Comparison of ENCODE assay signal across 8 cellular contexts in the genomic region with DNA sequence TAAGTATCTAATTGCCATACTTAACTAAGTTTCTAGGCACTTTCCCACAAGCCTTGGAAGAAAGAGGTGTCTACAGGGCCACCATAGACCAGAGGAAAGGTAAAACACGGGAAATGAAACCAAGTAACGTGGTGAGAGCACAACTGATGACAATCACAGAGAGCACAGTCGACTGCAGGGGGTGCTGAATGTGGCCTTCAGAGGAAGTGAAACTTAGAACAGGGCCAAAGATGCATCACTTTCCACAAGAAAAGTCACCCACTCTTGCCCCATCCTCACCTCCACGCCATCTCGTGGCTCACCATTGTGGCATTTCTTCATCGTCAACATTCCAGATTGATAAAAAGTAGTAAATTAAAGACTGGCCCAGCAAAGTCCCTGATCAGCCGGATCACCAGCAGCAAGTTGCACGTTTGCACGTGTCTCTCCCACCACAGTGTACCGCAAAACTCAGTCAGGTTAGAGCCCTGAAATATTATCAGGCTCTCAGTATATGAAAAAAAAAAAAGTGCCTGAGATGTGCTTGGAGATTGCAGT. TPM values are rescaled to one million over a fixed set of nuclear protein-coding genes. Genes with fewer than 3 reads are reported as not detected.
DNase-seq lines count a peak whose midpoint lies in the region; ATAC-seq lines count a peak whose summit lies in the region.
"Had no signal": no experiment of that assay in that cellular context is flagged by ENCODE, and none has a peak within 500 bp of the region (broad histone marks: within the 10 kb centered on the region; RNA-seq: fewer than 3 reads in every experiment).

No MANE protein-coding gene starts in this region.

- H3K4me1 Mint-ChIP-seq in activated CD4-positive, alpha-beta T cell treated with anti-CD3 and anti-CD28 coated beads, Interleukin-2, amount 10 ng/mL, durations not matched to agents 7 days and 5 days = peaks cover 79% of the 10 kb centered on the region

- POLR2A ChIA-PET in activated CD4-positive, alpha-beta T cell treated with anti-CD3 and anti-CD28 coated beads, Interleukin-2, amount 10 ng/mL, durations not matched to agents 7 days and 5 days (lab: Charles Lee) = interaction anchor here (0.8 kb wide), 1 partner anchor 13 kb away, joined by 3 read pairs; no protein-coding TSS in a partner anchor

- no peak overlapping the region for H3K9ac ChIP-seq in mucosa of rectum (ENCODE audit: low read depth in 1 of 2, low read length in 2 of 2)

- H3K27ac Mint-ChIP-seq in activated CD4-positive, alpha-beta T cell treated with anti-CD3 and anti-CD28 coated beads, Interleukin-2, amount 10 ng/mL, durations not matched to agents 7 days and 5 days = peak overlapping the region; percentile 99

- peaks cover 2% of the 10 kb centered on the region for H3K9me3 Mint-ChIP-seq in activated CD4-positive, alpha-beta T cell treated with anti-CD3 and anti-CD28 coated beads, Interleukin-2, amount 10 ng/mL, durations not matched to agents 7 days and 5 days

- H3K27me3 ChIP-seq in mucosa of rectum (ENCODE audit: control insufficient read depth in 2 of 2, insufficient read depth in 2 of 2, low read length in 2 of 2) = no peaks in the 10 kb centered on the region

- peak overlapping the region; percentile 77 for H3K4me3 Mint-ChIP-seq in activated CD4-positive, alpha-beta T cell treated with anti-CD3 and anti-CD28 coated beads, Interleukin-2, amount 10 ng/mL, durations not matched to agents 7 days and 5 days

- peaks cover 0 to 5% of the 10 kb centered on the region in 2 donors for H3K4me1 ChIP-seq in mucosa of rectum (ENCODE audit: control insufficient read depth in 2 of 2, insufficient read depth in 2 of 2, low read length in 2 of 2)

- peaks cover 47% of the 10 kb centered on the region for H3K36me3 Mint-ChIP-seq in activated CD4-positive, alpha-beta T cell treated with anti-CD3 and anti-CD28 coated beads, Interleukin-2, amount 10 ng/mL, durations not matched to agents 7 days and 5 days (ENCODE audit: low read depth)

- H3K27ac ChIP-seq in mucosa of rectum (ENCODE audit: low read depth in 2 of 2, low read length in 2 of 2) = peak overlapping the region; percentile 43 to 65
- H3K27ac ChIP-seq: SK-N-MC had no signal

- CTCF ChIA-PET in activated CD4-positive, alpha-beta T cell treated with anti-CD3 and anti-CD28 coated beads, Interleukin-2, amount 10 ng/mL, durations not matched to agents 7 days and 5 days (lab: Charles Lee) = interaction anchor here (0.6 to 0.8 kb wide), 3 partner anchors 14 to 1441 kb away, joined by 3 to 6 read pairs (median 4); no protein-coding TSS in a partner anchor

- no peaks in the 10 kb centered on the region for H3K36me3 ChIP-seq in mucosa of rectum (ENCODE audit: control insufficient read depth in 2 of 2, insufficient read depth in 2 of 2, low read length in 2 of 2)

- H3K9me3 ChIP-seq in mucosa of rectum (ENCODE audit: control insufficient read depth in 2 of 2, low read length in 2 of 2) = no peaks in the 10 kb centered on the region

- H3K27me3 Mint-ChIP-seq in activated CD4-positive, alpha-beta T cell treated with anti-CD3 and anti-CD28 coated beads, Interleukin-2, amount 10 ng/mL, durations not matched to agents 7 days and 5 days = no peaks in the 10 kb centered on the region

- ATAC-seq in GM19372 (IDR thresholded peaks at IDR 0.05; ENCODE audit: low read depth, unreplicated experiment) (peak; percentile 95), HG03196 (IDR thresholded peaks at IDR 0.05; ENCODE audit: unreplicated experiment) (peak; percentile 91)

- H3K4me3 ChIP-seq in mucosa of rectum (ENCODE audit: low read length in 2 of 2) = peak overlapping the region in 1 of 2 donors; percentile 28
- H3K4me3 ChIP-seq: SK-N-MC had no signal

- DNase-seq in activated CD4-positive, alpha-beta T cell treated with anti-CD3 and anti-CD28 coated beads, Interleukin-2, amount 10 ng/mL, durations not matched to agents 7 days and 5 days = peak; percentile 83
- no peak for DNase-seq in COLO668 (lab: John Stamatoyannopoulos, UW; ENCODE audit: unreplicated experiment)
- DNase-seq in COLO829 (ENCODE audit: low spot score) = no peak
- no peak for DNase-seq in globus pallidus (ENCODE audit: low spot score)

RNA-seq across cellular contexts. Expression of a gene that starts 31.4 kb away (rescaled TPM):
- total RNA-seq in activated CD4-positive, alpha-beta T cell treated with anti-CD3 and anti-CD28 coated beads, Interleukin-2, amount 10 ng/mL, durations not matched to agents 7 days and 5 days = 10 to 100 TPM; 30.2 to 35.4 TPM
